ENCODE assay signal across 25 cellular contexts in genomic region chr18:76982038-76982437, GRCh38.
DNase-seq lines count a peak whose midpoint lies in the region; ATAC-seq, FAIRE-seq and TF ChIP-seq lines count a peak whose summit lies in the region.
"Had no signal": no experiment of that assay in that cellular context is flagged by ENCODE, and none has a peak within 500 bp of the region (broad histone marks: within the 10 kb centered on the region; RNA-seq: fewer than 3 reads in every experiment).

No MANE protein-coding gene starts in this region.

- H3K79me2 ChIP-seq in OCI-LY7 (ENCODE audit: insufficient read depth, low read depth, low read length) (no peaks in the 10 kb centered on the region), mesendoderm (ENCODE audit: control insufficient read depth, insufficient read depth, low read length) (no peaks in the 10 kb centered on the region)

- no peaks in the 10 kb centered on the region for H3K9me3 ChIP-seq in BLaER1 treated with 17β-estradiol and CSF1 and Interleukin-3, amounts not matched to agents 10 nM and 100 nM (replicated peaks in 1 of 11)
- no peaks in the 10 kb centered on the region for H3K9me3 ChIP-seq in OCI-LY7 (ENCODE audit: low read length)
- H3K9me3 ChIP-seq in small intestine (ENCODE audit: control insufficient read depth, low read depth), result no peaks in the 10 kb centered on the region
- H3K9me3 ChIP-seq: body of pancreas, gastroesophageal sphincter, uterus had no signal

- BruUV-seq in OCI-LY7 (replicated peaks; lab: Mats Ljungman, UMichigan), result no TSS peak

- no peak overlapping the region for H3K23ac ChIP-seq in mesendoderm (ENCODE audit: low read length)

- CTCF ChIA-PET in OCI-LY7 (lab: Charles Lee; ENCODE audit: unreplicated experiment), result interaction anchor here (1.1 kb wide), 2 partner anchors 21 to 79 kb away, joined by 3 read pairs; no protein-coding TSS in a partner anchor

- no peak overlapping the region for H3K4ac ChIP-seq in mesendoderm (ENCODE audit: low read depth, low read length)

- no peak overlapping the region for H2AFZ ChIP-seq in OCI-LY7 (ENCODE audit: low read length)

- no peak for ATAC-seq in HG03175 (IDR thresholded peaks at IDR 0.05; ENCODE audit: unreplicated experiment)
- ATAC-seq: body of pancreas, gastroesophageal sphincter, right cardiac atrium had no signal

- no peak overlapping the region for H3K18ac ChIP-seq in mesendoderm (ENCODE audit: low read length)

- H4K5ac ChIP-seq in mesendoderm (ENCODE audit: low read length), result no peak overlapping the region

- H2BK5ac ChIP-seq in mesendoderm (ENCODE audit: low read length), result no peak overlapping the region

- POLR2A ChIA-PET in OCI-LY7 (lab: Charles Lee), result no interaction called here

- DNase-seq in OCI-LY7 (ENCODE audit: low spot score) (no peak), ecto neural progenitor cell (ENCODE audit: low spot score) (peak; percentile 32), small intestine (peak; percentile 67), NCI-H446 treated with DMSO at 0.1 percent for 48 hours (lab: John Stamatoyannopoulos, UW) (no peak), mesendoderm (no peak), Ammon's horn (ENCODE audit: low spot score) (no peak)
- DNase-seq: activated CD4-positive, alpha-beta T cell treated with anti-CD3 and anti-CD28 coated beads for 48 hours; activated gamma-delta T cell treated with Interleukin-2 at 50 U/mL for 16 hours; body of pancreas; CD4-positive, CD25-positive, alpha-beta regulatory T cell; DMS153; NCI-H1092 treated with DMSO at 0.1 percent for 48 hours; NCI-H1930; NCI-H2227 treated with DMSO at 0.1 percent for 48 hours; NCI-H774; right cardiac atrium; SIG-M5; stimulated activated CD4-positive, alpha-beta T cell treated with anti-CD3 and anti-CD28 coated beads, Interleukin-12 subunit alpha, Interleukin-12 subunit beta, amount 100 ng/mL, for 4 hours; uterus had no signal

- H3K79me1 ChIP-seq in mesendoderm (ENCODE audit: low read length), result no peaks in the 10 kb centered on the region

- FAIRE-seq in small intestine (lab: Jason Lieb, UNC), result no peak
- FAIRE-seq: G401.6, TTC549 had no signal

- H2BK120ac ChIP-seq in mesendoderm (ENCODE audit: low read depth, low read length), result no peak overlapping the region

- no peak overlapping the region for H3K4me3 ChIP-seq in BLaER1 treated with 17β-estradiol and CSF1 and Interleukin-3, amounts not matched to agents 10 nM and 100 nM
- peak overlapping the region; percentile 64 for H3K4me3 ChIP-seq in OCI-LY7 (ENCODE audit: low read depth, low read length, poor library complexity, severe bottlenecking)
- no peak overlapping the region for H3K4me3 ChIP-seq in small intestine (ENCODE audit: low read depth in 1 of 2, low read length in 2 of 2)
- H3K4me3 ChIP-seq in mesendoderm (ENCODE audit: low read length), result no peak overlapping the region
- H3K4me3 ChIP-seq: body of pancreas, gastroesophageal sphincter, lung, uterus had no signal

- no peaks in the 10 kb centered on the region for H4K20me1 ChIP-seq in BLaER1 treated with 17β-estradiol and CSF1 and Interleukin-3, amounts not matched to agents 10 nM and 100 nM
- H4K20me1 ChIP-seq in OCI-LY7 (ENCODE audit: insufficient read depth, low read length), result no peaks in the 10 kb centered on the region

- H2BK15ac ChIP-seq in mesendoderm (replicated peaks; ENCODE audit: low read depth), result no peak overlapping the region

- peaks cover 25 to 48% (median 34%) of the 10 kb centered on the region in 10 experiments for H3K4me1 ChIP-seq in BLaER1 treated with 17β-estradiol and CSF1 and Interleukin-3, amounts not matched to agents 10 nM and 100 nM
- H3K4me1 ChIP-seq in OCI-LY7 (ENCODE audit: insufficient read depth, low read length, poor library complexity, severe bottlenecking) (peaks cover 66% of the 10 kb centered on the region), small intestine (ENCODE audit: control insufficient read depth in 2 of 2, insufficient read depth in 1 of 2, low read depth in 1 of 2, low read length in 1 of 2) (peaks cover 2% of the 10 kb centered on the region in 2 donors), mesendoderm (ENCODE audit: control insufficient read depth, low read depth, low read length) (no peaks in the 10 kb centered on the region)
- H3K4me1 ChIP-seq: uterus had no signal

- no peak overlapping the region for H3K9ac ChIP-seq in BLaER1 treated with 17β-estradiol and CSF1 and Interleukin-3, amounts not matched to agents 10 nM and 100 nM
- no peak overlapping the region for H3K9ac ChIP-seq in mesendoderm (ENCODE audit: low read length)

- H3K9me2 ChIP-seq in OCI-LY7 (ENCODE audit: insufficient read depth, low read length), result no peaks in the 10 kb centered on the region

- H3K4me2 ChIP-seq in BLaER1 treated with 17β-estradiol and CSF1 and Interleukin-3, amounts not matched to agents 10 nM and 100 nM, result peak overlapping the region in 8 of 11 experiments; percentile 23 to 80 (median 54); a peak in 16 of 22 replicates
- H3K4me2 ChIP-seq in OCI-LY7 (ENCODE audit: low read length), result peak overlapping the region; percentile 95
- H3K4me2 ChIP-seq in mesendoderm (ENCODE audit: low read length), result no peak overlapping the region

- no peak for TF ChIP-seq CTCF in OCI-LY7 (conservative IDR thresholded peaks at IDR 0.05; ENCODE audit: low read length)

- no peak overlapping the region for H2AK5ac ChIP-seq in mesendoderm (ENCODE audit: low read length)

- 22 to 61% (median 37%) methylated on average over 5 of the region's 5 CpGs for WGBS in small intestine, 3 donors
- no CpG with 5 or more reads among the region's 5 CpGs for WGBS in mesendoderm (ENCODE audit: extremely low coverage, insufficient coverage, low lambda C conversion rate)

- H3K27ac ChIP-seq in BLaER1 treated with 17β-estradiol and CSF1 and Interleukin-3, amounts not matched to agents 10 nM and 100 nM, result no peak overlapping the region
- H3K27ac ChIP-seq in OCI-LY7 (ENCODE audit: low read depth, low read length, poor library complexity, severe bottlenecking), result peak overlapping the region; percentile 80
- peak overlapping the region in 1 of 2 donors; percentile 4 for H3K27ac ChIP-seq in small intestine (ENCODE audit: low read depth in 1 of 2, low read length in 1 of 2)
- no peak overlapping the region for H3K27ac ChIP-seq in mesendoderm (ENCODE audit: low read depth, low read length)
- H3K27ac ChIP-seq: body of pancreas, gastroesophageal sphincter, uterus had no signal

- intact Hi-C loops in OCI-LY7 (cut with micrococcal nuclease; ENCODE audit: unreplicated experiment), result loop anchor here (1.0 to 5.0 kb wide), 2 partner anchors 17 to 140 kb away; no protein-coding TSS in a partner anchor

- H3K56ac ChIP-seq in mesendoderm (ENCODE audit: low read length), result no peak overlapping the region

- no peak overlapping the region for H4K8ac ChIP-seq in mesendoderm (ENCODE audit: low read depth, low read length)

- H3K27me3 ChIP-seq in BLaER1 treated with 17β-estradiol and CSF1 and Interleukin-3, amounts not matched to agents 10 nM and 100 nM, result no peaks in the 10 kb centered on the region
- no peaks in the 10 kb centered on the region for H3K27me3 ChIP-seq in small intestine (ENCODE audit: control insufficient read depth in 2 of 2, insufficient read depth in 2 of 2, low read length in 2 of 2)
- H3K27me3 ChIP-seq in mesendoderm (ENCODE audit: insufficient read depth, low read length, poor library complexity), result no peaks in the 10 kb centered on the region
- H3K27me3 ChIP-seq: body of pancreas, gastroesophageal sphincter, uterus had no signal

- H3K36me3 ChIP-seq in BLaER1 treated with 17β-estradiol and CSF1 and Interleukin-3, amounts not matched to agents 10 nM and 100 nM, result 0 out of 22 replicates have a peak, but pooled peaks cover 0 to 3% (median 0%) of the 10 kb centered on the region in 11 experiments
- H3K36me3 ChIP-seq in OCI-LY7 (ENCODE audit: insufficient read depth, low read length), result no peaks in the 10 kb centered on the region
- H3K36me3 ChIP-seq in small intestine (ENCODE audit: control insufficient read depth in 2 of 2, insufficient read depth in 2 of 2, low read length in 2 of 2), result no peaks in the 10 kb centered on the region
- H3K36me3 ChIP-seq in mesendoderm (ENCODE audit: control insufficient read depth, insufficient read depth, low read length), result no peaks in the 10 kb centered on the region
- H3K36me3 ChIP-seq: uterus had no signal

Comparison
In these comparisons a context has a peak if more than half of its experiments do, and no peak if none do; other contexts are left out.
1. DNase-seq: peak in ecto neural progenitor cell (single experiment) and small intestine (single experiment); none in OCI-LY7 (single experiment), NCI-H446 treated with DMSO at 0.1 percent for 48 hours (single experiment), mesendoderm (single experiment) and Ammon's horn (single experiment).